Comparison of ENCODE assay signal across 17 cellular contexts in the genomic region with DNA sequence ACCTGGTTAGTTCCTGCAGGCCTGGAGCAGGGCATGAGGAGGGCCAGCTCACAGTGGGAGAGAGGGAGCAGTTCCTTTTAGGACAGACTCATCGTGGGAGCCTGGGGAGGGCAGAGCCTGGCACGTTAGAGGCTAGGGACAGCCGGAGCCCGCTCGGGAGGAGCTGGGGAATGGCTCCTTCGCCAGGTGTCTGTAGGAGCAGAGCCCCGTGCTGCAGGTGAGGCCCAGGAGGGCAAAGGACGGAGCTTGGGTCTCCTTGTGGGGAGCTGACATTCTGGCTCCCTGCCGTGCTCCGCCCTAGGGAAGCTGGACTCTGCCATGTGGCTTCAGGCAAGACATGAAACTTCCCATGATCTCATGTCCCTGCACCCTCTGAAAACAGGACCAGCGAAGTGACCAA. TPM values are rescaled to one million over a fixed set of nuclear protein-coding genes. Genes with fewer than 3 reads are reported as not detected.
A peak's percentile ranks its signal among the peaks of the same experiment; 100 is the strongest.
DNase-seq lines count a peak whose midpoint lies in the region; ATAC-seq and TF ChIP-seq lines count a peak whose summit lies in the region.
"Had no signal": no experiment of that assay in that cellular context is flagged by ENCODE, and none has a peak within 500 bp of the region (broad histone marks: within the 10 kb centered on the region; RNA-seq: fewer than 3 reads in every experiment).

No MANE protein-coding gene starts in this region.

- TF ChIP-seq CTCF in osteocyte (IDR thresholded peaks at IDR 0.05): no peak
- TF ChIP-seq CTCF in tibial nerve (IDR thresholded peaks at IDR 0.05): no peak

- peak; percentile 27 for DNase-seq in NCI-H69 (lab: John Stamatoyannopoulos, UW)
- no peak for DNase-seq in osteocyte (ENCODE audit: extremely low spot score, unreplicated experiment)
- DNase-seq in tibial nerve (ENCODE audit: low spot score in 2 of 2): no peak
- DNase-seq in SIG-M5 treated with dmso at 0.1 percent for 504 hours (lab: John Stamatoyannopoulos, UW; ENCODE audit: unreplicated experiment): no peak
- DNase-seq in activated naive CD4-positive, alpha-beta T cell (lab: John Stamatoyannopoulos, UW): no peak
- DNase-seq: activated CD4-positive, alpha-beta T cell treated with anti-CD3 and anti-CD28 coated beads for 36 hours; activated naive CD8-positive, alpha-beta T cell treated with anti-CD3 and anti-CD28 coated beads, Interleukin-2, amount 10 ng/mL, durations not matched to agents 7 days and 5 days; DND-41; NCI-H146; NCI-H446 treated with DMSO at 0.1 percent for 48 hours had no signal

- H3K9me3 Mint-ChIP-seq in osteocyte (ENCODE audit: unreplicated experiment): no peaks in the 10 kb centered on the region
- H3K9me3 Mint-ChIP-seq: activated naive CD8-positive, alpha-beta T cell treated with anti-CD3 and anti-CD28 coated beads, Interleukin-2, amount 10 ng/mL, durations not matched to agents 7 days and 5 days; neural crest cell had no signal

- TF ChIP-seq POLR2A in tibial nerve (IDR thresholded peaks at IDR 0.05): no peak

- no peak for TF ChIP-seq EP300 in tibial nerve (IDR thresholded peaks at IDR 0.05)

- no peaks in the 10 kb centered on the region for H3K9me3 ChIP-seq in tibial nerve
- H3K9me3 ChIP-seq: BLaER1 treated with 17β-estradiol and CSF1 and Interleukin-3, amounts not matched to agents 10 nM and 100 nM had no signal

- peak overlapping the region; percentile 100 for H3K27ac Mint-ChIP-seq in osteocyte (ENCODE audit: unreplicated experiment)
- H3K27ac Mint-ChIP-seq: activated CD4-positive, alpha-beta T cell treated with anti-CD3 and anti-CD28 coated beads for 36 hours; activated naive CD8-positive, alpha-beta T cell treated with anti-CD3 and anti-CD28 coated beads, Interleukin-2, amount 10 ng/mL, durations not matched to agents 7 days and 5 days had no signal

- no peak for ATAC-seq in HG03095 (IDR thresholded peaks at IDR 0.05; ENCODE audit: unreplicated experiment)
- ATAC-seq: activated CD4-positive, alpha-beta T cell treated with anti-CD3 and anti-CD28 coated beads for 36 hours; esophagus mucosa; left lobe of liver had no signal

- H3K36me3 Mint-ChIP-seq in osteocyte (ENCODE audit: unreplicated experiment): no peaks in the 10 kb centered on the region

- H3K27ac ChIP-seq in cingulate gyrus (ENCODE audit: low read depth, low read length): peak overlapping the region; percentile 92
- peak overlapping the region in 3 of 4 donors; percentile 70 to 93 (median 92) for H3K27ac ChIP-seq in tibial nerve
- H3K27ac ChIP-seq: BLaER1 treated with 17β-estradiol and CSF1 and Interleukin-3, amounts not matched to agents 10 nM and 100 nM had no signal

- no peaks in the 10 kb centered on the region for H3K27me3 Mint-ChIP-seq in osteocyte (ENCODE audit: unreplicated experiment)
- H3K27me3 Mint-ChIP-seq: activated CD4-positive, alpha-beta T cell treated with anti-CD3 and anti-CD28 coated beads for 36 hours; activated naive CD8-positive, alpha-beta T cell treated with anti-CD3 and anti-CD28 coated beads, Interleukin-2, amount 10 ng/mL, durations not matched to agents 7 days and 5 days had no signal

- H3K4me1 ChIP-seq in tibial nerve: peaks cover 0 to 100% (median 64%) of the 10 kb centered on the region in 4 donors

- no peaks in the 10 kb centered on the region for H3K36me3 ChIP-seq in tibial nerve

- H3K4me3 ChIP-seq in tibial nerve: no peak overlapping the region
- H3K4me3 ChIP-seq: BLaER1 treated with 17β-estradiol and CSF1 and Interleukin-3, amounts not matched to agents 10 nM and 100 nM had no signal

- 78 to 88% methylated on average over 8 to 11 of the region's 11 CpGs for whole genome bisulfite sequencing in tibial nerve, 2 donors

- no peaks in the 10 kb centered on the region for H3K27me3 ChIP-seq in tibial nerve
- H3K27me3 ChIP-seq: BLaER1 treated with 17β-estradiol and CSF1 and Interleukin-3, amounts not matched to agents 10 nM and 100 nM had no signal

- H3K4me3 Mint-ChIP-seq in osteocyte (ENCODE audit: unreplicated experiment): no peak overlapping the region
- H3K4me3 Mint-ChIP-seq: activated CD4-positive, alpha-beta T cell treated with anti-CD3 and anti-CD28 coated beads for 36 hours; activated naive CD8-positive, alpha-beta T cell treated with anti-CD3 and anti-CD28 coated beads, Interleukin-2, amount 10 ng/mL, durations not matched to agents 7 days and 5 days; neural crest cell had no signal

- peaks cover 97% of the 10 kb centered on the region for H3K4me1 Mint-ChIP-seq in osteocyte (ENCODE audit: unreplicated experiment)
- H3K4me1 Mint-ChIP-seq: activated CD4-positive, alpha-beta T cell treated with anti-CD3 and anti-CD28 coated beads for 36 hours had no signal

RNA-seq across cellular contexts. Expression of a gene that starts 18.7 kb away (rescaled TPM):
- total RNA-seq in osteocyte (156 and 169 TPM in 2 replicates), tibial nerve (10 to 100 TPM; 24.1 to 40.6 (median 35.4) TPM)

RNA-seq across cellular contexts. Expression of a gene that starts 58.2 kb away (rescaled TPM):
- total RNA-seq in osteocyte: 12.7 and 14.3 TPM in 2 replicates
- 10 to 100 TPM; 49.6 to 89.4 (median 60.9) TPM for total RNA-seq in tibial nerve
- total RNA-seq: activated CD4-positive, alpha-beta T cell treated with anti-CD3 and anti-CD28 coated beads for 36 hours; T-helper 1 cell treated with Interleukin-12 subunit alpha and Interleukin-12 subunit beta and Interleukin-4 antibody, amounts not matched to agents 30 ng/mL and 1 ng/mL, for 36 hours had no signal
